In the genomic region with DNA sequence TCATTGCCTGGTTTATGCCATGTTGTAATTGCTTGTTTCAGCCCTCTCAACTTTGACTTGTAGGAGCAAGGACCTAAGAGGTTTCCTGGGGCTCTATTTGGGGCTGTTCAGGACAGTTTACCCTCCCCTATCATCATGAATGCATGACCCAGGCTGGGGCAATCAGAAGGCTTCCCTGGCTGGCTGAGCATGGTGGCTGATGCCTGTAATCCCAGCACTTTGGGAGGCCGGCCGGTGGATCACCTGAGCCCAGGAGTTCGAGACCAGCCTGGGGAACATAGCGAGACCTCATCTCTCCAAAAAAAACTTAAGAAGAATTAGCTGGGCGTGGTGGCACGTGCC, we compare ENCODE assay signal across 8 cellular contexts. TPM values are rescaled to one million over a fixed set of nuclear protein-coding genes. Genes with fewer than 3 reads are reported as not detected.
DNase-seq lines count a peak whose midpoint lies in the region; ATAC-seq and TF ChIP-seq lines count a peak whose summit lies in the region.

No MANE protein-coding gene starts in this region.

- no peaks in the 10 kb centered on the region for H3K27me3 ChIP-seq in CD4-positive, CD25-positive, alpha-beta regulatory T cell (ENCODE audit: control insufficient read depth, insufficient read depth, low read length)
- H3K27me3 ChIP-seq in OCI-LY3 (ENCODE audit: low read depth, low read length) (no peaks in the 10 kb centered on the region), esophagus muscularis mucosa (no peaks in the 10 kb centered on the region), parathyroid adenoma (ENCODE audit: control insufficient read depth, insufficient read depth, low read length) (no peaks in the 10 kb centered on the region)

- H4K20me1 ChIP-seq in OCI-LY3 (ENCODE audit: insufficient read depth, low read length): no peaks in the 10 kb centered on the region

- TF ChIP-seq CTCF in OCI-LY3 (IDR thresholded peaks at IDR 0.05; ENCODE audit: low read depth, low read length) (no peak), esophagus muscularis mucosa (IDR thresholded peaks at IDR 0.05) (no peak), parathyroid adenoma (IDR thresholded peaks at IDR 0.05) (no peak)

- H3K27me3 Mint-ChIP-seq in CD4-positive, CD25-positive, alpha-beta regulatory T cell: no peaks in the 10 kb centered on the region

- intact Hi-C loops in esophagus muscularis mucosa (cut with DNase I): loop anchor here (10.0 kb wide), 1 partner anchor 124 kb away; a partner anchor contains a TSS

- no peak for ATAC-seq in CD4-positive, CD25-positive, alpha-beta regulatory T cell (ENCODE audit: low read depth in 2 of 2)
- ATAC-seq in HG02973 (IDR thresholded peaks at IDR 0.05; ENCODE audit: unreplicated experiment): no peak

- WGBS in esophagus muscularis mucosa: 67% methylated on average over 6 of the region's 6 CpGs

- peak overlapping the region; percentile 1 for H3K27ac ChIP-seq in CD4-positive, CD25-positive, alpha-beta regulatory T cell (ENCODE audit: insufficient read depth, low read length, poor library complexity, severe bottlenecking)
- peak overlapping the region; percentile 11 for H3K27ac ChIP-seq in OCI-LY3 (ENCODE audit: low read length)
- H3K27ac ChIP-seq in esophagus muscularis mucosa (replicated peaks in 1 of 4): peak overlapping the region; percentile 62 to 76 (median 69)
- H3K27ac ChIP-seq in parathyroid adenoma: peak overlapping the region; percentile 66

- no peaks in the 10 kb centered on the region for H3K9me3 Mint-ChIP-seq in CD4-positive, CD25-positive, alpha-beta regulatory T cell

- peak overlapping the region in 1 of 4 donors; percentile 56 for H3K4me3 Mint-ChIP-seq in CD4-positive, CD25-positive, alpha-beta regulatory T cell

- H3K79me2 ChIP-seq in OCI-LY3 (ENCODE audit: low read length): no peaks in the 10 kb centered on the region
- H3K79me2 ChIP-seq in parathyroid adenoma: no peaks in the 10 kb centered on the region

- TF ChIP-seq POLR2A in esophagus muscularis mucosa (IDR thresholded peaks at IDR 0.05; ENCODE audit: low read depth): no peak

- H3K4me1 ChIP-seq in CD4-positive, CD25-positive, alpha-beta regulatory T cell (ENCODE audit: control insufficient read depth, insufficient read depth, low read length, poor library complexity, severe bottlenecking): peaks cover 10% of the 10 kb centered on the region
- H3K4me1 ChIP-seq in OCI-LY3 (ENCODE audit: low read length): peaks cover 7% of the 10 kb centered on the region
- H3K4me1 ChIP-seq in esophagus muscularis mucosa: peaks cover 12 to 23% (median 18%) of the 10 kb centered on the region in 4 donors
- peaks cover 19% of the 10 kb centered on the region for H3K4me1 ChIP-seq in parathyroid adenoma

- no peak for DNase-seq in CD4-positive, CD25-positive, alpha-beta regulatory T cell
- DNase-seq in esophagus muscularis mucosa (ENCODE audit: extremely low spot score): no peak
- DNase-seq in NCI-H524 (lab: John Stamatoyannopoulos, UW): no peak
- no peak for DNase-seq in stimulated activated CD4-positive, alpha-beta T cell treated with anti-CD3 and anti-CD28 coated beads, Interleukin-4, amount 100 ng/mL, for 1 hour
- DNase-seq in NCI-H2107 (lab: John Stamatoyannopoulos, UW): no peak

- peak overlapping the region in 1 of 3 donors; percentile 48 for H3K27ac Mint-ChIP-seq in CD4-positive, CD25-positive, alpha-beta regulatory T cell

- no peaks in the 10 kb centered on the region for H3K36me3 ChIP-seq in CD4-positive, CD25-positive, alpha-beta regulatory T cell (ENCODE audit: control insufficient read depth, insufficient read depth, low read length)
- no peaks in the 10 kb centered on the region for H3K36me3 ChIP-seq in OCI-LY3 (replicated peaks; ENCODE audit: low read depth, low read length)
- no peaks in the 10 kb centered on the region for H3K36me3 ChIP-seq in esophagus muscularis mucosa
- no peaks in the 10 kb centered on the region for H3K36me3 ChIP-seq in parathyroid adenoma (ENCODE audit: control insufficient read depth, insufficient read depth, low read length)

- H2AFZ ChIP-seq in OCI-LY3 (ENCODE audit: low read depth, low read length) (peak overlapping the region; percentile 91), parathyroid adenoma (peak overlapping the region; percentile 77)

- H3K9ac ChIP-seq in OCI-LY3 (ENCODE audit: low read length) (peak overlapping the region; percentile 67), parathyroid adenoma (no peak overlapping the region)

- H3K4me2 ChIP-seq in OCI-LY3 (ENCODE audit: low read length) (peak overlapping the region; percentile 96), parathyroid adenoma (ENCODE audit: low read length) (peak overlapping the region; percentile 47)

- no peak for TF ChIP-seq EP300 in esophagus muscularis mucosa (IDR thresholded peaks at IDR 0.05)

- peak overlapping the region; percentile 75 for H3K4me3 ChIP-seq in CD4-positive, CD25-positive, alpha-beta regulatory T cell (ENCODE audit: low read depth, low read length)
- H3K4me3 ChIP-seq in OCI-LY3 (ENCODE audit: low read length) (peak overlapping the region; percentile 75), esophagus muscularis mucosa (peak overlapping the region in 3 of 4 donors; percentile 28 to 47 (median 32)), parathyroid adenoma (ENCODE audit: low read depth, low read length) (peak overlapping the region; percentile 44)

- no peaks in the 10 kb centered on the region for H3K36me3 Mint-ChIP-seq in CD4-positive, CD25-positive, alpha-beta regulatory T cell

- no peaks in the 10 kb centered on the region for H3K9me3 ChIP-seq in CD4-positive, CD25-positive, alpha-beta regulatory T cell (ENCODE audit: control insufficient read depth in 2 of 2, low read length in 2 of 2)
- no peaks in the 10 kb centered on the region for H3K9me3 ChIP-seq in OCI-LY3 (ENCODE audit: insufficient read depth, low read length)
- H3K9me3 ChIP-seq in esophagus muscularis mucosa: no peaks in the 10 kb centered on the region
- H3K9me3 ChIP-seq in parathyroid adenoma (ENCODE audit: control insufficient read depth, low read length): no peaks in the 10 kb centered on the region

- H3K4me1 Mint-ChIP-seq in CD4-positive, CD25-positive, alpha-beta regulatory T cell: peaks cover 4 to 11% (median 8%) of the 10 kb centered on the region in 4 donors

RNA-seq across cellular contexts. Expression of a gene that starts 6.1 kb away (rescaled TPM):
- total RNA-seq in CD4-positive, CD25-positive, alpha-beta regulatory T cell: 45.6 TPM
- 100 to 1,000 TPM; 101 to 118 (median 116) TPM for polyA plus RNA-seq in CD4-positive, CD25-positive, alpha-beta regulatory T cell
- 100 to 1,000 TPM in 1 of 4 donors, 10 to 100 TPM in 3; 86.8 to 116 (median 93.9) TPM for total RNA-seq in esophagus muscularis mucosa

RNA-seq across cellular contexts. Expression of a gene that starts 11.4 kb away (rescaled TPM):
- 39.4 TPM for total RNA-seq in CD4-positive, CD25-positive, alpha-beta regulatory T cell
- 1 to 10 TPM; 6.7 to 8.7 (median 8.2) TPM for polyA plus RNA-seq in CD4-positive, CD25-positive, alpha-beta regulatory T cell
- 10 to 100 TPM; 15.0 to 50.3 (median 28.0) TPM for total RNA-seq in esophagus muscularis mucosa

RNA-seq across cellular contexts. Expression of a gene that starts 47.6 kb away (rescaled TPM):
- total RNA-seq in CD4-positive, CD25-positive, alpha-beta regulatory T cell: 1,564 TPM
- polyA plus RNA-seq in CD4-positive, CD25-positive, alpha-beta regulatory T cell: 10 to 100 TPM; 30.7 to 85.9 (median 58.8) TPM
- 100 to 1,000 TPM; 325 to 457 (median 403) TPM for total RNA-seq in esophagus muscularis mucosa

RNA-seq across cellular contexts. Expression of a gene that starts 54.8 kb away (rescaled TPM):
- total RNA-seq in CD4-positive, CD25-positive, alpha-beta regulatory T cell: 26.5 TPM
- polyA plus RNA-seq in CD4-positive, CD25-positive, alpha-beta regulatory T cell: under 1 TPM in 3 of 4 donors, not detected in 1; 0.03 to 0.28 (median 0.16) TPM
- 1 to 10 TPM in 3 of 4 donors, under 1 TPM in 1; 0.52 to 2.5 (median 1.3) TPM for total RNA-seq in esophagus muscularis mucosa

RNA-seq across cellular contexts. Expression of a gene that starts 57.0 kb away (rescaled TPM):
- total RNA-seq in CD4-positive, CD25-positive, alpha-beta regulatory T cell: not detected
- not detected for polyA plus RNA-seq in CD4-positive, CD25-positive, alpha-beta regulatory T cell
- total RNA-seq in esophagus muscularis mucosa: 1 to 10 TPM; 1.6 to 5.6 (median 3.8) TPM

Comparison
In these comparisons a context has a peak if more than half of its experiments do, and no peak if none do; other contexts are left out.
1. H3K27ac ChIP-seq: peak in every context shown above with its lines; median percentile 69 in esophagus muscularis mucosa; 66 in parathyroid adenoma; 11 in OCI-LY3; 1 in CD4-positive, CD25-positive, alpha-beta regulatory T cell.